Comparison of ENCODE assay signal across 35 cellular contexts in the genomic region with DNA sequence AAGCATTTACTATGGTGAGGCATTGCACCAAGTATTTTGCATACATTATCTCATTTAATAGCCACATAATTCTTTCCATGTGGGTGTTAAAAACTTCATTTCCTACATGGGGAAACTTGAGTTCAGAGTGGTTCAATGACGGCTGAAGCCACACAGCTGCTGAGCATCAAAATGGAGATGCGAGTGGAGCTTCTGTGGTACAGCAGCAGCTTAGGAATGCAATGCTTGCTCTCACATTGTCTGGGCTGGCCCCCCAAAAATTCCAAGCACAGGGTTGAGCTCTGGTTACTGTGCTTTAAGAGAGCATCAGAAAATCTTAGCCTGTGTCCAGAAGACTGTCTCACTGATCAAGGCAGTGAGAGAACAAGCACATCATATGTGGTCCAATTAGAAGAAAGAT. TPM values are rescaled to one million over a fixed set of nuclear protein-coding genes. Genes with fewer than 3 reads are reported as not detected.
"Had no signal": no experiment of that assay in that cellular context is flagged by ENCODE, and none has a peak within 500 bp of the region (broad histone marks: within the 10 kb centered on the region; RNA-seq: fewer than 3 reads in every experiment).

No MANE protein-coding gene starts in this region.

- H3K27ac ChIP-seq: breast epithelium, Peyer's patch, RWPE1, WERI-Rb-1 had no signal

- H3K4me1 ChIP-seq: breast epithelium, Peyer's patch had no signal

- H3K27me3 ChIP-seq: breast epithelium, Peyer's patch had no signal

- DNase-seq: activated CD4-positive, alpha-beta memory T cell treated with anti-CD3 and anti-CD28 coated beads, Interleukin-2, amount 10 ng/mL, durations not matched to agents 7 days and 5 days; activated CD4-positive, alpha-beta T cell treated with anti-CD3 and anti-CD28 coated beads for 1 hour; activated CD4-positive, alpha-beta T cell treated with anti-CD3 and anti-CD28 coated beads for 48 hours; activated CD4-positive, CD25-positive, alpha-beta regulatory T cell; activated CD8-positive, alpha-beta memory T cell treated with anti-CD3 and anti-CD28 coated beads for 24 hours; activated CD8-positive, alpha-beta memory T cell treated with anti-CD3 and anti-CD28 coated beads, Interleukin-2, amount 10 ng/mL, durations not matched to agents 7 days and 5 days; activated CD8-positive, alpha-beta memory T cell treated with anti-CD3 and anti-CD28 coated beads, Interleukin-2, amount 50 U/mL, for 48 hours; activated effector memory CD4-positive, alpha-beta T cell treated with Interleukin-2 at 50 U/mL for 16 hours; activated naive CD4-positive, alpha-beta T cell treated with anti-CD3 and anti-CD28 coated beads, Interleukin-2, amount 10 ng/mL, durations not matched to agents 7 days and 5 days; activated naive CD8-positive, alpha-beta T cell treated with anti-CD3 and anti-CD28 coated beads, Interleukin-2, amount 50 U/mL, for 24 hours; activated T-cell treated with anti-CD3 and anti-CD28 coated beads, Interleukin-2, amount 50 U/mL, for 48 hours; anterior cingulate cortex; NCI-H1092 treated with DMSO at 0.1 percent for 48 hours; NCI-H1417; NCI-H146; NCI-H187; NCI-H2029 treated with DMSO at 0.1 percent for 48 hours; NCI-H2107; NCI-H2171; NCI-H510A; NCI-H526; NCI-H748 treated with DMSO at 0.1 percent for 48 hours; NK-92 treated with Interleukin-12 subunit alpha and Interleukin-12 subunit beta, amount 100 ng/mL, for 24 hours; PC-3; Peyer's patch; SIG-M5; SW 1271; T1000; WERI-Rb-1 had no signal

- H3K4me3 ChIP-seq: breast epithelium, Peyer's patch had no signal

- H3K9me3 ChIP-seq: breast epithelium, Peyer's patch had no signal

- H3K36me3 ChIP-seq: breast epithelium, Peyer's patch, WERI-Rb-1 had no signal

- ATAC-seq: activated CD8-positive, alpha-beta memory T cell treated with anti-CD3 and anti-CD28 coated beads, Interleukin-2, amount 10 ng/mL, durations not matched to agents 7 days and 5 days; activated naive CD8-positive, alpha-beta T cell treated with anti-CD3 and anti-CD28 coated beads, Interleukin-2, amount 50 U/mL, for 24 hours; PC-3; Right ventricle myocardium inferior had no signal

RNA-seq across cellular contexts. Expression of a gene that starts 57.3 kb away (rescaled TPM):
- total RNA-seq: activated CD4-positive, alpha-beta memory T cell treated with anti-CD3 and anti-CD28 coated beads, Interleukin-2, amount 10 ng/mL, durations not matched to agents 7 days and 5 days; activated CD8-positive, alpha-beta memory T cell treated with anti-CD3 and anti-CD28 coated beads, Interleukin-2, amount 10 ng/mL, durations not matched to agents 7 days and 5 days; breast epithelium; M059J; PC-3; Peyer's patch; Right ventricle myocardium inferior; T-helper 1 cell treated with Interleukin-12 subunit alpha and Interleukin-12 subunit beta and Interleukin-4 antibody, amounts not matched to agents 30 ng/mL and 1 ng/mL, for 36 hours; T-helper 2 cell treated with Interferon-gamma antibody and Interleukin-4, amounts not matched to agents 100 ng/mL and 5 ng/mL, for 36 hours had no signal
